In the genomic region with DNA sequence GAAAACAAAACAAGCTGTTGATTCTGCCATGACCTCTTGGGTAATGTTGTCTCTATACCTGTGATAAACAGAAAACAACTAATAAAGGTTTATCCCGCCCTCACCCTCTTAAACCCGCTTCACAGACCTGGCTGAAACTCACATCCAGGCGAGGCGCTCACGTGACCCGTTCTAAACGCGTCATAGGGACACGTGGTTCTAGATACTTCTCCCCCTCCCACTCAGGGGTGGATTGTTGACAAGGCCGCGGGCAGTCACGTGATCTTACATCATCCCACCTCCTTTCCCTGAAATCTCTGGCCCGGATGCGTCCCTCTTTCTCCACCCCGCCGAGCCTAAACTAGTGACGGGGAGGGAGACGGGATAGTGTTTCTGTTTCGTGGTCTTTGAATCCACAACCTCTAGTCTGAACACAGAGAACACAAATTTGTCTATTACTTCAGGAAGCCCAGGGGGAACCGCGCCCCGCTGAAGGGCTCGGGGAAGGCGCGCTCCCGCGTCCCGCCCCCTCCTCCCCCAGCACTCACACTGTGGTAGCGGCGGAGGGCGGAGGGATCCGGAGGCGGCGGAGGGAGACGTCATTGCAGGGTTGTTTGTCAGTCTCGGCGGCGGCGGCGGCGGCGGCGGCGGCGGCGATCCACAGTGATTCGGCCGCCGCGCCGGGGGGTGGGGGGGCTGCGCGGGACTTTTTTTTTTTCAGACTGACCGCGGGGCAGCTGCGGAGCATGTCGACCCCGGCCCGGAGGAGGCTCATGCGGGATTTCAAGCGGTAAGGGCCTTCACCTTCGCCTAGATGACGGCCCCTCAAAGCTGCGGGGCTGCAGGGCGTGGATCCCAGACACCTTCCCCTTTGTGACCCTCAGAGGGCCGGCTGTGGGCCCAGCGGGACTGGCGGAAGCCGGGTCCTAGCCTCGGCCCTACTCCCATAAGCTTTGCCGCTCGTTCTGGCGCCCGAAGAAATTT, we compare ENCODE assay signal across 1 cellular context.
TF ChIP-seq lines count a peak whose summit lies in the region.

A gene (plus strand): TSS at position 699 of the 963 bp plus-strand sequence. CDS start 27 bp downstream, at position 726.

TF ChIP-seq in WTC11, 78 proteins besides CTCF, POLR2A, EP300 and RAD21 (continued from another document and continues in another):
- TF ChIP-seq ETV6 (CRISPR knock-in tag; IDR thresholded peaks at IDR 0.05) (peak; percentile 81; the same call in 1 of the 2 replicates), NFATC4 (CRISPR knock-in tag; IDR thresholded peaks at IDR 0.05) (no peak), ELF4 (CRISPR knock-in tag; IDR thresholded peaks at IDR 0.05; ENCODE audit: low read depth) (0 out of 2 replicates have a peak, but pooled peaks have one; percentile 15), GTF2I (CRISPR knock-in tag; conservative IDR thresholded peaks at IDR 0.05) (no peak), OVOL2 (CRISPR knock-in tag; IDR thresholded peaks at IDR 0.05; ENCODE audit: borderline replicate concordance) (no peak), ZBTB21 (CRISPR knock-in tag; IDR thresholded peaks at IDR 0.05; ENCODE audit: borderline replicate concordance) (no peak), CREM (CRISPR knock-in tag; IDR thresholded peaks at IDR 0.05) (0 out of 2 replicates have a peak, but pooled peaks have one; percentile 44), NFYB (CRISPR knock-in tag; conservative IDR thresholded peaks at IDR 0.05; ENCODE audit: low read depth) (no peak), TP53 (CRISPR knock-in tag; IDR thresholded peaks at IDR 0.05) (no peak), NR2C2 (CRISPR knock-in tag; IDR thresholded peaks at IDR 0.05) (no peak), ATF1 (CRISPR knock-in tag; IDR thresholded peaks at IDR 0.05) (peak; percentile 82), ESRRA (CRISPR knock-in tag; IDR thresholded peaks at IDR 0.05; ENCODE audit: borderline replicate concordance) (peak; percentile 37; the same call in 1 of the 2 replicates), SMAD3 (CRISPR knock-in tag; IDR thresholded peaks at IDR 0.05; ENCODE audit: borderline replicate concordance) (peak; percentile 62; the same call in 1 of the 2 replicates), JAZF1 (CRISPR knock-in tag; IDR thresholded peaks at IDR 0.05) (no peak), IRF2 (CRISPR knock-in tag; IDR thresholded peaks at IDR 0.05; ENCODE audit: borderline replicate concordance, low read depth) (no peak), FOXJ3 (CRISPR knock-in tag; IDR thresholded peaks at IDR 0.05; ENCODE audit: borderline replicate concordance) (no peak), ZNF416 (CRISPR knock-in tag; IDR thresholded peaks at IDR 0.05) (peak; percentile 59; the same call in 1 of the 2 replicates), ZNF671 (CRISPR knock-in tag; IDR thresholded peaks at IDR 0.05) (no peak), ZNF138 (CRISPR knock-in tag; conservative IDR thresholded peaks at IDR 0.05) (no peak), KAT7 (CRISPR knock-in tag; IDR thresholded peaks at IDR 0.05; ENCODE audit: borderline replicate concordance) (no peak)
- TF ChIP-seq, protein P1, sequence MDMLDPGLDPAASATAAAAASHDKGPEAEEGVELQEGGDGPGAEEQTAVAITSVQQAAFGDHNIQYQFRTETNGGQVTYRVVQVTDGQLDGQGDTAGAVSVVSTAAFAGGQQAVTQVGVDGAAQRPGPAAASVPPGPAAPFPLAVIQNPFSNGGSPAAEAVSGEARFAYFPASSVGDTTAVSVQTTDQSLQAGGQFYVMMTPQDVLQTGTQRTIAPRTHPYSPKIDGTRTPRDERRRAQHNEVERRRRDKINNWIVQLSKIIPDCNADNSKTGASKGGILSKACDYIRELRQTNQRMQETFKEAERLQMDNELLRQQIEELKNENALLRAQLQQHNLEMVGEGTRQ (CRISPR knock-in tag; IDR thresholded peaks at IDR 0.05) = peak; percentile 99
- TF ChIP-seq, protein P2, sequence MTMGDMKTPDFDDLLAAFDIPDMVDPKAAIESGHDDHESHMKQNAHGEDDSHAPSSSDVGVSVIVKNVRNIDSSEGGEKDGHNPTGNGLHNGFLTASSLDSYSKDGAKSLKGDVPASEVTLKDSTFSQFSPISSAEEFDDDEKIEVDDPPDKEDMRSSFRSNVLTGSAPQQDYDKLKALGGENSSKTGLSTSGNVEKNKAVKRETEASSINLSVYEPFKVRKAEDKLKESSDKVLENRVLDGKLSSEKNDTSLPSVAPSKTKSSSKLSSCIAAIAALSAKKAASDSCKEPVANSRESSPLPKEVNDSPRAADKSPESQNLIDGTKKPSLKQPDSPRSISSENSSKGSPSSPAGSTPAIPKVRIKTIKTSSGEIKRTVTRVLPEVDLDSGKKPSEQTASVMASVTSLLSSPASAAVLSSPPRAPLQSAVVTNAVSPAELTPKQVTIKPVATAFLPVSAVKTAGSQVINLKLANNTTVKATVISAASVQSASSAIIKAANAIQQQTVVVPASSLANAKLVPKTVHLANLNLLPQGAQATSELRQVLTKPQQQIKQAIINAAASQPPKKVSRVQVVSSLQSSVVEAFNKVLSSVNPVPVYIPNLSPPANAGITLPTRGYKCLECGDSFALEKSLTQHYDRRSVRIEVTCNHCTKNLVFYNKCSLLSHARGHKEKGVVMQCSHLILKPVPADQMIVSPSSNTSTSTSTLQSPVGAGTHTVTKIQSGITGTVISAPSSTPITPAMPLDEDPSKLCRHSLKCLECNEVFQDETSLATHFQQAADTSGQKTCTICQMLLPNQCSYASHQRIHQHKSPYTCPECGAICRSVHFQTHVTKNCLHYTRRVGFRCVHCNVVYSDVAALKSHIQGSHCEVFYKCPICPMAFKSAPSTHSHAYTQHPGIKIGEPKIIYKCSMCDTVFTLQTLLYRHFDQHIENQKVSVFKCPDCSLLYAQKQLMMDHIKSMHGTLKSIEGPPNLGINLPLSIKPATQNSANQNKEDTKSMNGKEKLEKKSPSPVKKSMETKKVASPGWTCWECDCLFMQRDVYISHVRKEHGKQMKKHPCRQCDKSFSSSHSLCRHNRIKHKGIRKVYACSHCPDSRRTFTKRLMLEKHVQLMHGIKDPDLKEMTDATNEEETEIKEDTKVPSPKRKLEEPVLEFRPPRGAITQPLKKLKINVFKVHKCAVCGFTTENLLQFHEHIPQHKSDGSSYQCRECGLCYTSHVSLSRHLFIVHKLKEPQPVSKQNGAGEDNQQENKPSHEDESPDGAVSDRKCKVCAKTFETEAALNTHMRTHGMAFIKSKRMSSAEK (CRISPR knock-in tag; IDR thresholded peaks at IDR 0.05; ENCODE audit: borderline replicate concordance) = no peak
- TF ChIP-seq, protein P3, sequence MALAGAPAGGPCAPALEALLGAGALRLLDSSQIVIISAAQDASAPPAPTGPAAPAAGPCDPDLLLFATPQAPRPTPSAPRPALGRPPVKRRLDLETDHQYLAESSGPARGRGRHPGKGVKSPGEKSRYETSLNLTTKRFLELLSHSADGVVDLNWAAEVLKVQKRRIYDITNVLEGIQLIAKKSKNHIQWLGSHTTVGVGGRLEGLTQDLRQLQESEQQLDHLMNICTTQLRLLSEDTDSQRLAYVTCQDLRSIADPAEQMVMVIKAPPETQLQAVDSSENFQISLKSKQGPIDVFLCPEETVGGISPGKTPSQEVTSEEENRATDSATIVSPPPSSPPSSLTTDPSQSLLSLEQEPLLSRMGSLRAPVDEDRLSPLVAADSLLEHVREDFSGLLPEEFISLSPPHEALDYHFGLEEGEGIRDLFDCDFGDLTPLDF (CRISPR knock-in tag; IDR thresholded peaks at IDR 0.05) = no peak
- TF ChIP-seq, protein P4, sequence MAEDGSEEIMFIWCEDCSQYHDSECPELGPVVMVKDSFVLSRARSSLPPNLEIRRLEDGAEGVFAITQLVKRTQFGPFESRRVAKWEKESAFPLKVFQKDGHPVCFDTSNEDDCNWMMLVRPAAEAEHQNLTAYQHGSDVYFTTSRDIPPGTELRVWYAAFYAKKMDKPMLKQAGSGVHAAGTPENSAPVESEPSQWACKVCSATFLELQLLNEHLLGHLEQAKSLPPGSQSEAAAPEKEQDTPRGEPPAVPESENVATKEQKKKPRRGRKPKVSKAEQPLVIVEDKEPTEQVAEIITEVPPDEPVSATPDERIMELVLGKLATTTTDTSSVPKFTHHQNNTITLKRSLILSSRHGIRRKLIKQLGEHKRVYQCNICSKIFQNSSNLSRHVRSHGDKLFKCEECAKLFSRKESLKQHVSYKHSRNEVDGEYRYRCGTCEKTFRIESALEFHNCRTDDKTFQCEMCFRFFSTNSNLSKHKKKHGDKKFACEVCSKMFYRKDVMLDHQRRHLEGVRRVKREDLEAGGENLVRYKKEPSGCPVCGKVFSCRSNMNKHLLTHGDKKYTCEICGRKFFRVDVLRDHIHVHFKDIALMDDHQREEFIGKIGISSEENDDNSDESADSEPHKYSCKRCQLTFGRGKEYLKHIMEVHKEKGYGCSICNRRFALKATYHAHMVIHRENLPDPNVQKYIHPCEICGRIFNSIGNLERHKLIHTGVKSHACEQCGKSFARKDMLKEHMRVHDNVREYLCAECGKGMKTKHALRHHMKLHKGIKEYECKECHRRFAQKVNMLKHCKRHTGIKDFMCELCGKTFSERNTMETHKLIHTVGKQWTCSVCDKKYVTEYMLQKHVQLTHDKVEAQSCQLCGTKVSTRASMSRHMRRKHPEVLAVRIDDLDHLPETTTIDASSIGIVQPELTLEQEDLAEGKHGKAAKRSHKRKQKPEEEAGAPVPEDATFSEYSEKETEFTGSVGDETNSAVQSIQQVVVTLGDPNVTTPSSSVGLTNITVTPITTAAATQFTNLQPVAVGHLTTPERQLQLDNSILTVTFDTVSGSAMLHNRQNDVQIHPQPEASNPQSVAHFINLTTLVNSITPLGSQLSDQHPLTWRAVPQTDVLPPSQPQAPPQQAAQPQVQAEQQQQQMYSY (CRISPR knock-in tag; IDR thresholded peaks at IDR 0.05) = no peak
- TF ChIP-seq, protein P5, sequence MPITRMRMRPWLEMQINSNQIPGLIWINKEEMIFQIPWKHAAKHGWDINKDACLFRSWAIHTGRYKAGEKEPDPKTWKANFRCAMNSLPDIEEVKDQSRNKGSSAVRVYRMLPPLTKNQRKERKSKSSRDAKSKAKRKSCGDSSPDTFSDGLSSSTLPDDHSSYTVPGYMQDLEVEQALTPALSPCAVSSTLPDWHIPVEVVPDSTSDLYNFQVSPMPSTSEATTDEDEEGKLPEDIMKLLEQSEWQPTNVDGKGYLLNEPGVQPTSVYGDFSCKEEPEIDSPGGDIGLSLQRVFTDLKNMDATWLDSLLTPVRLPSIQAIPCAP (CRISPR knock-in tag; IDR thresholded peaks at IDR 0.05) = no peak
- TF ChIP-seq, protein P6, sequence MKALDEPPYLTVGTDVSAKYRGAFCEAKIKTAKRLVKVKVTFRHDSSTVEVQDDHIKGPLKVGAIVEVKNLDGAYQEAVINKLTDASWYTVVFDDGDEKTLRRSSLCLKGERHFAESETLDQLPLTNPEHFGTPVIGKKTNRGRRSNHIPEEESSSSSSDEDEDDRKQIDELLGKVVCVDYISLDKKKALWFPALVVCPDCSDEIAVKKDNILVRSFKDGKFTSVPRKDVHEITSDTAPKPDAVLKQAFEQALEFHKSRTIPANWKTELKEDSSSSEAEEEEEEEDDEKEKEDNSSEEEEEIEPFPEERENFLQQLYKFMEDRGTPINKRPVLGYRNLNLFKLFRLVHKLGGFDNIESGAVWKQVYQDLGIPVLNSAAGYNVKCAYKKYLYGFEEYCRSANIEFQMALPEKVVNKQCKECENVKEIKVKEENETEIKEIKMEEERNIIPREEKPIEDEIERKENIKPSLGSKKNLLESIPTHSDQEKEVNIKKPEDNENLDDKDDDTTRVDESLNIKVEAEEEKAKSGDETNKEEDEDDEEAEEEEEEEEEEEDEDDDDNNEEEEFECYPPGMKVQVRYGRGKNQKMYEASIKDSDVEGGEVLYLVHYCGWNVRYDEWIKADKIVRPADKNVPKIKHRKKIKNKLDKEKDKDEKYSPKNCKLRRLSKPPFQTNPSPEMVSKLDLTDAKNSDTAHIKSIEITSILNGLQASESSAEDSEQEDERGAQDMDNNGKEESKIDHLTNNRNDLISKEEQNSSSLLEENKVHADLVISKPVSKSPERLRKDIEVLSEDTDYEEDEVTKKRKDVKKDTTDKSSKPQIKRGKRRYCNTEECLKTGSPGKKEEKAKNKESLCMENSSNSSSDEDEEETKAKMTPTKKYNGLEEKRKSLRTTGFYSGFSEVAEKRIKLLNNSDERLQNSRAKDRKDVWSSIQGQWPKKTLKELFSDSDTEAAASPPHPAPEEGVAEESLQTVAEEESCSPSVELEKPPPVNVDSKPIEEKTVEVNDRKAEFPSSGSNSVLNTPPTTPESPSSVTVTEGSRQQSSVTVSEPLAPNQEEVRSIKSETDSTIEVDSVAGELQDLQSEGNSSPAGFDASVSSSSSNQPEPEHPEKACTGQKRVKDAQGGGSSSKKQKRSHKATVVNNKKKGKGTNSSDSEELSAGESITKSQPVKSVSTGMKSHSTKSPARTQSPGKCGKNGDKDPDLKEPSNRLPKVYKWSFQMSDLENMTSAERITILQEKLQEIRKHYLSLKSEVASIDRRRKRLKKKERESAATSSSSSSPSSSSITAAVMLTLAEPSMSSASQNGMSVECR (CRISPR knock-in tag; IDR thresholded peaks at IDR 0.05; ENCODE audit: borderline replicate concordance) = peak; percentile 37; the same call in 1 of the 2 replicates
- TF ChIP-seq, protein P7, sequence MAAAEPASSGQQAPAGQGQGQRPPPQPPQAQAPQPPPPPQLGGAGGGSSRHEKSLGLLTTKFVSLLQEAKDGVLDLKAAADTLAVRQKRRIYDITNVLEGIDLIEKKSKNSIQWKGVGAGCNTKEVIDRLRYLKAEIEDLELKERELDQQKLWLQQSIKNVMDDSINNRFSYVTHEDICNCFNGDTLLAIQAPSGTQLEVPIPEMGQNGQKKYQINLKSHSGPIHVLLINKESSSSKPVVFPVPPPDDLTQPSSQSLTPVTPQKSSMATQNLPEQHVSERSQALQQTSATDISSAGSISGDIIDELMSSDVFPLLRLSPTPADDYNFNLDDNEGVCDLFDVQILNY (CRISPR knock-in tag; IDR thresholded peaks at IDR 0.05) = no peak
- TF ChIP-seq, protein P8, sequence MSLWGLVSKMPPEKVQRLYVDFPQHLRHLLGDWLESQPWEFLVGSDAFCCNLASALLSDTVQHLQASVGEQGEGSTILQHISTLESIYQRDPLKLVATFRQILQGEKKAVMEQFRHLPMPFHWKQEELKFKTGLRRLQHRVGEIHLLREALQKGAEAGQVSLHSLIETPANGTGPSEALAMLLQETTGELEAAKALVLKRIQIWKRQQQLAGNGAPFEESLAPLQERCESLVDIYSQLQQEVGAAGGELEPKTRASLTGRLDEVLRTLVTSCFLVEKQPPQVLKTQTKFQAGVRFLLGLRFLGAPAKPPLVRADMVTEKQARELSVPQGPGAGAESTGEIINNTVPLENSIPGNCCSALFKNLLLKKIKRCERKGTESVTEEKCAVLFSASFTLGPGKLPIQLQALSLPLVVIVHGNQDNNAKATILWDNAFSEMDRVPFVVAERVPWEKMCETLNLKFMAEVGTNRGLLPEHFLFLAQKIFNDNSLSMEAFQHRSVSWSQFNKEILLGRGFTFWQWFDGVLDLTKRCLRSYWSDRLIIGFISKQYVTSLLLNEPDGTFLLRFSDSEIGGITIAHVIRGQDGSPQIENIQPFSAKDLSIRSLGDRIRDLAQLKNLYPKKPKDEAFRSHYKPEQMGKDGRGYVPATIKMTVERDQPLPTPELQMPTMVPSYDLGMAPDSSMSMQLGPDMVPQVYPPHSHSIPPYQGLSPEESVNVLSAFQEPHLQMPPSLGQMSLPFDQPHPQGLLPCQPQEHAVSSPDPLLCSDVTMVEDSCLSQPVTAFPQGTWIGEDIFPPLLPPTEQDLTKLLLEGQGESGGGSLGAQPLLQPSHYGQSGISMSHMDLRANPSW (CRISPR knock-in tag; conservative IDR thresholded peaks at IDR 0.05; ENCODE audit: low read depth) = no peak
- TF ChIP-seq, protein P9, sequence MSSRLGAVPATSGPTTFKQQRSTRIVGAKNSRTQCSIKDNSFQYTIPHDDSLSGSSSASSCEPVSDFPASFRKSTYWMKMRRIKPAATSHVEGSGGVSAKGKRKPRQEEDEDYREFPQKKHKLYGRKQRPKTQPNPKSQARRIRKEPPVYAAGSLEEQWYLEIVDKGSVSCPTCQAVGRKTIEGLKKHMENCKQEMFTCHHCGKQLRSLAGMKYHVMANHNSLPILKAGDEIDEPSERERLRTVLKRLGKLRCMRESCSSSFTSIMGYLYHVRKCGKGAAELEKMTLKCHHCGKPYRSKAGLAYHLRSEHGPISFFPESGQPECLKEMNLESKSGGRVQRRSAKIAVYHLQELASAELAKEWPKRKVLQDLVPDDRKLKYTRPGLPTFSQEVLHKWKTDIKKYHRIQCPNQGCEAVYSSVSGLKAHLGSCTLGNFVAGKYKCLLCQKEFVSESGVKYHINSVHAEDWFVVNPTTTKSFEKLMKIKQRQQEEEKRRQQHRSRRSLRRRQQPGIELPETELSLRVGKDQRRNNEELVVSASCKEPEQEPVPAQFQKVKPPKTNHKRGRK (CRISPR knock-in tag; IDR thresholded peaks at IDR 0.05; ENCODE audit: borderline replicate concordance) = no peak
